Comparison of ENCODE assay signal across 2 cellular contexts in the genomic region with DNA sequence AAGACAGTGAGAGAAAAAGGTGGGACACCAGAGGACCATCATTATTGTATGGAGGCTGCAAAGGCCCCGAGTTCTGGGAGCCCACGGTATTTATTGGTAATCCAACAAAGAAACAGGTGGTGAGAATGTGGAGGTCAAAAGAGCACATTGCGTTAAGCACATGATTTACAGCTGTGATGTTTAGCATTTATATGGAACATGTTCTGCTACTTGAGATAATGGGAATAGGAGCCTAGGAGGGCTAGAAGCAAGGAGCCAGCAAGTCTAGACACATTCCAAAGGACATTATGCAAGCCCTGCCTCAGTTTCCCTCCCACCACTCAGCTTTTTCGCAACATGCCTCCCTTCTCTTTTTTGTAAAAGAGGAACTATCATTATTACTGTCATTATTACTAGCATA.
A peak's percentile ranks its signal among the peaks of the same experiment; 100 is the strongest.
TF ChIP-seq lines count a peak whose summit lies in the region.
"Not testable (repeated sequence)": the region's sequence is repeated elsewhere in the genome, so short reads cannot be mapped to it uniquely, and the experiment has no call there.

No MANE protein-coding gene starts in this region.

TF ChIP-seq in HEK293T, 16 proteins besides CTCF, POLR2A, EP300 and RAD21:
- TF ChIP-seq, protein P1, sequence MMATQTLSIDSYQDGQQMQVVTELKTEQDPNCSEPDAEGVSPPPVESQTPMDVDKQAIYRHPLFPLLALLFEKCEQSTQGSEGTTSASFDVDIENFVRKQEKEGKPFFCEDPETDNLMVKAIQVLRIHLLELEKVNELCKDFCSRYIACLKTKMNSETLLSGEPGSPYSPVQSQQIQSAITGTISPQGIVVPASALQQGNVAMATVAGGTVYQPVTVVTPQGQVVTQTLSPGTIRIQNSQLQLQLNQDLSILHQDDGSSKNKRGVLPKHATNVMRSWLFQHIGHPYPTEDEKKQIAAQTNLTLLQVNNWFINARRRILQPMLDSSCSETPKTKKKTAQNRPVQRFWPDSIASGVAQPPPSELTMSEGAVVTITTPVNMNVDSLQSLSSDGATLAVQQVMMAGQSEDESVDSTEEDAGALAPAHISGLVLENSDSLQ (IDR thresholded peaks at IDR 0.05), result peak; percentile 62
TF ChIP-seq in HEK293T: peak in this region for 1; not testable (repeated sequence) for 15.

TF ChIP-seq in K562, 482 proteins besides CTCF, POLR2A, EP300 and RAD21:
- TF ChIP-seq CXXC5 (CRISPR knock-in tag; IDR thresholded peaks at IDR 0.05), result peak; percentile 48; the same call in 1 of the 2 replicates
- TF ChIP-seq, protein P2, sequence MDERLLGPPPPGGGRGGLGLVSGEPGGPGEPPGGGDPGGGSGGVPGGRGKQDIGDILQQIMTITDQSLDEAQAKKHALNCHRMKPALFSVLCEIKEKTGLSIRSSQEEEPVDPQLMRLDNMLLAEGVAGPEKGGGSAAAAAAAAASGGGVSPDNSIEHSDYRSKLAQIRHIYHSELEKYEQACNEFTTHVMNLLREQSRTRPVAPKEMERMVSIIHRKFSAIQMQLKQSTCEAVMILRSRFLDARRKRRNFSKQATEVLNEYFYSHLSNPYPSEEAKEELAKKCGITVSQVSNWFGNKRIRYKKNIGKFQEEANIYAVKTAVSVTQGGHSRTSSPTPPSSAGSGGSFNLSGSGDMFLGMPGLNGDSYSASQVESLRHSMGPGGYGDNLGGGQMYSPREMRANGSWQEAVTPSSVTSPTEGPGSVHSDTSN (CRISPR knock-in tag; IDR thresholded peaks at IDR 0.05; ENCODE audit: low read depth), result not testable (repeated sequence)
- TF ChIP-seq, protein P2 (tag; conservative IDR thresholded peaks at IDR 0.05; ENCODE audit: low read depth), result peak; percentile 78
- TF ChIP-seq CBFA2T2 (conservative IDR thresholded peaks at IDR 0.05), result peak; percentile 56
- peak; percentile 74 for TF ChIP-seq CEBPB (tag; IDR thresholded peaks at IDR 0.05)
- TF ChIP-seq ARID1B (IDR thresholded peaks at IDR 0.05), result peak; percentile 39; the same call in 1 of the 2 replicates
- TF ChIP-seq ZFX (CRISPR knock-in tag; IDR thresholded peaks at IDR 0.05), result peak; percentile 40; the same call in 1 of the 2 replicates
- peak; percentile 43 for TF ChIP-seq SMAD4 (CRISPR knock-in tag; conservative IDR thresholded peaks at IDR 0.05)
- peak; percentile 63; the same call in 1 of the 2 replicates for TF ChIP-seq BCOR (IDR thresholded peaks at IDR 0.05)
- peak; percentile 62 for TF ChIP-seq MEIS2 (IDR thresholded peaks at IDR 0.05; ENCODE audit: partially characterized antibody)
- TF ChIP-seq CBFA2T3 (IDR thresholded peaks at IDR 0.05), result peak; percentile 57
- TF ChIP-seq TCF3 (CRISPR knock-in tag; IDR thresholded peaks at IDR 0.05), result peak; percentile 50
